Comparison of ENCODE assay signal across 1 cellular context in genomic region chr4:7694256-7694775, GRCh38.
TF ChIP-seq lines count a peak whose summit lies in the region.

No MANE protein-coding gene starts in this region.

TF ChIP-seq in neural cell, 6 proteins besides CTCF, POLR2A, EP300 and RAD21 (continued from another document):
- no peak for TF ChIP-seq TAF1 (IDR thresholded peaks at IDR 0.05; ENCODE audit: low read depth)
- TF ChIP-seq REST (IDR thresholded peaks at IDR 0.05; ENCODE audit: borderline replicate concordance) = peak; percentile 44
- TF ChIP-seq MXI1 (conservative IDR thresholded peaks at IDR 0.05; ENCODE audit: poor library complexity, severe bottlenecking) = peak; percentile 75
- TF ChIP-seq POLR2AphosphoS5 (IDR thresholded peaks at IDR 0.05) = peak; percentile 99
- TF ChIP-seq EZH2 (IDR thresholded peaks at IDR 0.05; ENCODE audit: borderline replicate concordance, insufficient read depth, low read length, poor library complexity, severe bottlenecking) = no peak
